20 cellular contexts compared by ENCODE assay signal in the genomic region with DNA sequence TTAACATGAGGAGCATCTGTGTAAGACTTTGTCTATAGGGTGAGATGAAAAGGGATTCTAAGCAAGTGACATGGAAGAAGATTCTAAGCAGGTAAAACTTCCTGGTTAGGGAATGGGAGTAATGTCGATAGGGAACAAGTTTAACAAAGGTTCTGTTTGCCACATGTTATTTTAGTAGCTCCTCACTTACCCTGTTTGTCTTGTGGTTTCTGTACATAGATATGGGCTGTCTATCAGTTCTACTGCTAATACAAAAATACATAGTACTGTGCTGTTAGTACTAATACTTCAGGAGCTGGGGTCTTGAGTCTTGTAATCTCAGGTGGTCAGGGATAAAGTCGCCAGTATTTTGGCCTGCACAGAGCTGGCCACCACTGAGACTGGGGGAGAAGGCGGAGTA.
"Had no signal": no experiment of that assay in that cellular context is flagged by ENCODE, and none has a peak within 500 bp of the region (broad histone marks: within the 10 kb centered on the region; RNA-seq: fewer than 3 reads in every experiment).

No MANE protein-coding gene starts in this region.

- H3K27ac Mint-ChIP-seq: activated CD8-positive, alpha-beta T cell treated with anti-CD3 and anti-CD28 coated beads for 36 hours; activated naive CD4-positive, alpha-beta T cell treated with anti-CD3 and anti-CD28 coated beads, Interleukin-2, amount 50 U/mL, for 24 hours; activated T-cell treated with anti-CD3 and anti-CD28 coated beads, Interleukin-2, amount 50 U/mL, for 24 hours; stimulated activated naive B cell treated with anti-CD40 and anti-IgM and Interleukin-4, amounts not matched to agents 10 μg/mL and 1 μg/mL and 100 μg/mL, for 72 hours had no signal

- H3K4me3 Mint-ChIP-seq: activated CD8-positive, alpha-beta T cell treated with anti-CD3 and anti-CD28 coated beads for 36 hours; activated naive CD4-positive, alpha-beta T cell treated with anti-CD3 and anti-CD28 coated beads, Interleukin-2, amount 50 U/mL, for 24 hours; activated T-cell treated with anti-CD3 and anti-CD28 coated beads, Interleukin-2, amount 50 U/mL, for 24 hours; naive thymus-derived CD8-positive, alpha-beta T cell; stimulated activated naive B cell treated with anti-CD40 and anti-IgM and Interleukin-4, amounts not matched to agents 10 μg/mL and 1 μg/mL and 100 μg/mL, for 72 hours had no signal

- H3K9me3 Mint-ChIP-seq: activated CD8-positive, alpha-beta T cell treated with anti-CD3 and anti-CD28 coated beads for 36 hours; activated naive CD4-positive, alpha-beta T cell treated with anti-CD3 and anti-CD28 coated beads, Interleukin-2, amount 50 U/mL, for 24 hours; activated T-cell treated with anti-CD3 and anti-CD28 coated beads, Interleukin-2, amount 50 U/mL, for 24 hours; naive thymus-derived CD8-positive, alpha-beta T cell; stimulated activated naive B cell treated with anti-CD40 and anti-IgM and Interleukin-4, amounts not matched to agents 10 μg/mL and 1 μg/mL and 100 μg/mL, for 72 hours had no signal

- ATAC-seq: activated CD8-positive, alpha-beta T cell treated with anti-CD3 and anti-CD28 coated beads for 36 hours; body of pancreas; gastrocnemius medialis; naive thymus-derived CD8-positive, alpha-beta T cell; sciatic nerve; stimulated activated naive B cell treated with anti-CD40 and anti-IgM and Interleukin-4, amounts not matched to agents 10 μg/mL and 1 μg/mL and 100 μg/mL, for 72 hours had no signal

- H3K27me3 ChIP-seq: body of pancreas, gastrocnemius medialis, spleen had no signal

- H3K4me3 ChIP-seq: body of pancreas, coronary artery, gastrocnemius medialis, spleen had no signal

- H3K27ac ChIP-seq: coronary artery, gastrocnemius medialis, parathyroid adenoma, spleen had no signal

- DNase-seq: activated CD4-positive, alpha-beta T cell treated with anti-CD3 and anti-CD28 coated beads for 48 hours; activated CD4-positive, CD25-positive, alpha-beta regulatory T cell; activated CD8-positive, alpha-beta T cell treated with anti-CD3 and anti-CD28 coated beads for 36 hours; activated effector memory CD4-positive, alpha-beta T cell treated with anti-CD3 and anti-CD28 coated beads, Interleukin-2, amount 50 U/mL, for 16 hours; activated T-cell treated with anti-CD3 and anti-CD28 coated beads, Interleukin-2, amount 50 U/mL, for 24 hours; amygdala; body of pancreas; central memory CD4-positive, alpha-beta T cell; gastrocnemius medialis; head of caudate nucleus; mesendoderm; naive thymus-derived CD8-positive, alpha-beta T cell; SK-N-SH; spleen; stimulated activated CD4-positive, alpha-beta T cell treated with anti-CD3 and anti-CD28 coated beads, Interleukin-4, amount 100 ng/mL, for 4 hours; stimulated activated naive B cell treated with anti-CD40 and anti-IgM and Interleukin-4, amounts not matched to agents 10 μg/mL and 1 μg/mL and 100 μg/mL, for 72 hours had no signal

- H3K4me1 Mint-ChIP-seq: activated naive CD4-positive, alpha-beta T cell treated with anti-CD3 and anti-CD28 coated beads, Interleukin-2, amount 50 U/mL, for 24 hours; stimulated activated naive B cell treated with anti-CD40 and anti-IgM and Interleukin-4, amounts not matched to agents 10 μg/mL and 1 μg/mL and 100 μg/mL, for 72 hours had no signal

- H3K27me3 Mint-ChIP-seq: activated CD8-positive, alpha-beta T cell treated with anti-CD3 and anti-CD28 coated beads for 36 hours; activated naive CD4-positive, alpha-beta T cell treated with anti-CD3 and anti-CD28 coated beads, Interleukin-2, amount 50 U/mL, for 24 hours; activated T-cell treated with anti-CD3 and anti-CD28 coated beads, Interleukin-2, amount 50 U/mL, for 24 hours; naive thymus-derived CD8-positive, alpha-beta T cell; stimulated activated naive B cell treated with anti-CD40 and anti-IgM and Interleukin-4, amounts not matched to agents 10 μg/mL and 1 μg/mL and 100 μg/mL, for 72 hours had no signal
